Comparison of ENCODE assay signal across 10 cellular contexts in genomic region chr13:30373727-30374126, GRCh38. TPM values are rescaled to one million over a fixed set of nuclear protein-coding genes. Genes with fewer than 3 reads are reported as not detected.
A peak's percentile ranks its signal among the peaks of the same experiment; 100 is the strongest.
DNase-seq lines count a peak whose midpoint lies in the region; ATAC-seq, FAIRE-seq and TF ChIP-seq lines count a peak whose summit lies in the region.
"Had no signal": no experiment of that assay in that cellular context is flagged by ENCODE, and none has a peak within 500 bp of the region (broad histone marks: within the 10 kb centered on the region; RNA-seq: fewer than 3 reads in every experiment).

No MANE protein-coding gene starts in this region.

- peaks cover 14 to 44% (median 14%) of the 10 kb centered on the region in 3 donors for H3K4me1 ChIP-seq in esophagus squamous epithelium
- H3K4me1 ChIP-seq in PC-9 (replicated peaks; ENCODE audit: insufficient read depth), result peaks cover 21% of the 10 kb centered on the region
- H3K4me1 ChIP-seq: gastroesophageal sphincter had no signal

- H3K4me3 Mint-ChIP-seq in T-cell, result peak overlapping the region in 2 of 3 donors; percentile 65 to 79

- H2AFZ ChIP-seq in PC-9, result no peak overlapping the region

- no peak overlapping the region for H3K4me3 ChIP-seq in esophagus squamous epithelium
- H3K4me3 ChIP-seq in PC-9, result no peak overlapping the region
- H3K4me3 ChIP-seq: gastroesophageal sphincter had no signal

- no peaks in the 10 kb centered on the region for H3K27me3 Mint-ChIP-seq in T-cell

- peak; percentile 97 for FAIRE-seq in GM19239 (lab: Jason Lieb, UNC)

- H3F3A ChIP-seq in PC-9 (ENCODE audit: insufficient read depth, low read depth), result peaks cover 7% of the 10 kb centered on the region; the same call in 1 of the 2 replicates

- H4K20me1 ChIP-seq in PC-9 (ENCODE audit: insufficient read depth), result no peaks in the 10 kb centered on the region

- H3K27ac Mint-ChIP-seq in T-cell, result peak overlapping the region; percentile 97

- CTCF ChIA-PET in T-cell (lab: Charles Lee) (interaction anchor here (0.7 to 2.3 kb wide), 10 partner anchors 12 to 534 kb away, joined by 3 to 13 read pairs (median 4); partner anchors contain the start of genes KATNAL1 (in 1 of the 2) and UBE2L5 (in 1 of the 2)), PC-9 (lab: Charles Lee) (no interaction called here)

- DNase-seq in CD1c-positive myeloid dendritic cell (ENCODE audit: extremely low spot score) (peak; percentile 44), GM19239 (ENCODE audit: insufficient read length, low spot score) (no peak), T-cell (peak in 9 of 34 experiments; percentile 13 to 36 (median 24)), esophagus squamous epithelium (lab: John Stamatoyannopoulos, UW) (peak; percentile 4), PC-9 (no peak), NCI-H446 treated with DMSO at 0.1 percent for 48 hours (lab: John Stamatoyannopoulos, UW) (no peak), NCI-H1092 treated with DMSO at 0.1 percent for 48 hours (lab: John Stamatoyannopoulos, UW) (no peak)

- no peak overlapping the region for H3K4me2 ChIP-seq in PC-9

- H3K27ac ChIP-seq in esophagus squamous epithelium (peak overlapping the region; percentile 13 to 40 (median 27)), PC-9 (no peak overlapping the region)
- H3K27ac ChIP-seq: gastroesophageal sphincter had no signal

- no peaks in the 10 kb centered on the region for H3K9me3 ChIP-seq in esophagus squamous epithelium
- H3K9me3 ChIP-seq in PC-9 (ENCODE audit: insufficient read depth, low read depth), result no peaks in the 10 kb centered on the region
- H3K9me3 ChIP-seq: gastroesophageal sphincter had no signal

- H3K36me3 ChIP-seq in esophagus squamous epithelium (no peaks in the 10 kb centered on the region), PC-9 (ENCODE audit: low read depth) (no peaks in the 10 kb centered on the region)
- H3K36me3 ChIP-seq: gastroesophageal sphincter had no signal

- H3K9me3 Mint-ChIP-seq in T-cell, result no peaks in the 10 kb centered on the region

- ATAC-seq in T-cell (replicated peaks in 1 of 4) (no peak), SK-N-SH treated with all-trans-retinoic acid at 6 μM for 48 hours (no peak)
- ATAC-seq: gastroesophageal sphincter had no signal

- no TSS peak for BruUV-seq in PC-9 (replicated peaks; lab: Mats Ljungman, UMichigan)

- no peaks in the 10 kb centered on the region for H3K9me2 ChIP-seq in PC-9 (ENCODE audit: insufficient read depth)

- 69 to 71% methylated on average over 9 of the region's 9 CpGs for WGBS in esophagus squamous epithelium, 2 donors

- H3K36me3 Mint-ChIP-seq in T-cell, result peaks cover 13% of the 10 kb centered on the region

- H3K4me1 Mint-ChIP-seq in T-cell, result peaks cover 94 to 98% (median 96%) of the 10 kb centered on the region in 3 donors

- peak in 1 of 4 donors; percentile 49 for TF ChIP-seq POLR2A in esophagus squamous epithelium (IDR thresholded peaks at IDR 0.05)

- H3K27me3 ChIP-seq in esophagus squamous epithelium, result no peaks in the 10 kb centered on the region
- H3K27me3 ChIP-seq in PC-9 (ENCODE audit: insufficient read depth, low read depth), result no peaks in the 10 kb centered on the region
- H3K27me3 ChIP-seq: gastroesophageal sphincter had no signal

- intact Hi-C loops in esophagus squamous epithelium (cut with DNase I), result no loop called here
- intact Hi-C loops in PC-9 (cut with micrococcal nuclease; ENCODE audit: unreplicated experiment), result no loop called here

- POLR2A ChIA-PET in T-cell (lab: Charles Lee) (interaction anchor here (0.6 to 1.3 kb wide), 3 partner anchors 32 to 225 kb away, joined by 3 to 5 read pairs (median 5); no protein-coding TSS in a partner anchor), PC-9 (lab: Charles Lee; ENCODE audit: unreplicated experiment) (no interaction called here)

- H3K79me2 ChIP-seq in PC-9 (ENCODE audit: low read depth), result no peaks in the 10 kb centered on the region

- TF ChIP-seq CTCF in esophagus squamous epithelium (IDR thresholded peaks at IDR 0.05), result no peak
- TF ChIP-seq CTCF in PC-9 (conservative IDR thresholded peaks at IDR 0.05), result no peak

TF ChIP-seq in SK-N-SH treated with all-trans-retinoic acid at 6 μM for 48 hours, 23 proteins besides CTCF, POLR2A, EP300 and RAD21 (continues in another document):
- TF ChIP-seq ZFP30 (CRISPR knock-in tag; IDR thresholded peaks at IDR 0.05), result no peak
- no peak for TF ChIP-seq ZNF8 (CRISPR knock-in tag; IDR thresholded peaks at IDR 0.05)
- TF ChIP-seq, protein P1, sequence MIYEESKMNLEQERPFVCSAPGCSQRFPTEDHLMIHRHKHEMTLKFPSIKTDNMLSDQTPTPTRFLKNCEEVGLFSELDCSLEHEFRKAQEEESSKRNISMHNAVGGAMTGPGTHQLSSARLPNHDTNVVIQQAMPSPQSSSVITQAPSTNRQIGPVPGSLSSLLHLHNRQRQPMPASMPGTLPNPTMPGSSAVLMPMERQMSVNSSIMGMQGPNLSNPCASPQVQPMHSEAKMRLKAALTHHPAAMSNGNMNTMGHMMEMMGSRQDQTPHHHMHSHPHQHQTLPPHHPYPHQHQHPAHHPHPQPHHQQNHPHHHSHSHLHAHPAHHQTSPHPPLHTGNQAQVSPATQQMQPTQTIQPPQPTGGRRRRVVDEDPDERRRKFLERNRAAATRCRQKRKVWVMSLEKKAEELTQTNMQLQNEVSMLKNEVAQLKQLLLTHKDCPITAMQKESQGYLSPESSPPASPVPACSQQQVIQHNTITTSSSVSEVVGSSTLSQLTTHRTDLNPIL (CRISPR knock-in tag; IDR thresholded peaks at IDR 0.05; ENCODE audit: low read depth), result no peak
- TF ChIP-seq PPARA (CRISPR knock-in tag; IDR thresholded peaks at IDR 0.05; ENCODE audit: borderline replicate concordance), result no peak
- TF ChIP-seq ISL1 (CRISPR knock-in tag; IDR thresholded peaks at IDR 0.05), result no peak
- no peak for TF ChIP-seq ZNF565 (CRISPR knock-in tag; conservative IDR thresholded peaks at IDR 0.05; ENCODE audit: low read depth)
- TF ChIP-seq CSDC2 (CRISPR knock-in tag; IDR thresholded peaks at IDR 0.05), result no peak
- no peak for TF ChIP-seq SNAI2 (CRISPR knock-in tag; IDR thresholded peaks at IDR 0.05)
- TF ChIP-seq CSRNP3 (CRISPR knock-in tag; IDR thresholded peaks at IDR 0.05), result no peak
- no peak for TF ChIP-seq TOX (CRISPR knock-in tag; IDR thresholded peaks at IDR 0.05; ENCODE audit: borderline replicate concordance)
- TF ChIP-seq, protein P2, sequence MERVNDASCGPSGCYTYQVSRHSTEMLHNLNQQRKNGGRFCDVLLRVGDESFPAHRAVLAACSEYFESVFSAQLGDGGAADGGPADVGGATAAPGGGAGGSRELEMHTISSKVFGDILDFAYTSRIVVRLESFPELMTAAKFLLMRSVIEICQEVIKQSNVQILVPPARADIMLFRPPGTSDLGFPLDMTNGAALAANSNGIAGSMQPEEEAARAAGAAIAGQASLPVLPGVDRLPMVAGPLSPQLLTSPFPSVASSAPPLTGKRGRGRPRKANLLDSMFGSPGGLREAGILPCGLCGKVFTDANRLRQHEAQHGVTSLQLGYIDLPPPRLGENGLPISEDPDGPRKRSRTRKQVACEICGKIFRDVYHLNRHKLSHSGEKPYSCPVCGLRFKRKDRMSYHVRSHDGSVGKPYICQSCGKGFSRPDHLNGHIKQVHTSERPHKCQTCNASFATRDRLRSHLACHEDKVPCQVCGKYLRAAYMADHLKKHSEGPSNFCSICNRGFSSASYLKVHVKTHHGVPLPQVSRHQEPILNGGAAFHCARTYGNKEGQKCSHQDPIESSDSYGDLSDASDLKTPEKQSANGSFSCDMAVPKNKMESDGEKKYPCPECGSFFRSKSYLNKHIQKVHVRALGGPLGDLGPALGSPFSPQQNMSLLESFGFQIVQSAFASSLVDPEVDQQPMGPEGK (CRISPR knock-in tag; IDR thresholded peaks at IDR 0.05; ENCODE audit: borderline replicate concordance), result no peak
- no peak for TF ChIP-seq POU6F1 (CRISPR knock-in tag; IDR thresholded peaks at IDR 0.05; ENCODE audit: borderline replicate concordance, low read depth)
- TF ChIP-seq GLIS3 (CRISPR knock-in tag; IDR thresholded peaks at IDR 0.05), result no peak

RNA-seq across cellular contexts. Expression of gene UBE2L5, which starts 48.6 kb away (rescaled TPM):
- under 1 TPM in 1 of 5 donors, not detected in 4; 0.33 TPM for total RNA-seq in T-cell
- total RNA-seq in esophagus squamous epithelium, result under 1 TPM in 1 of 4 donors, not detected in 3; 0.19 TPM
- total RNA-seq in PC-9 (2021), result not detected in 2 replicates
- total RNA-seq: RPMI7951 had no signal

Comparison
In these comparisons a context has a peak if more than half of its experiments do, and no peak if none do; other contexts are left out.
1. DNase-seq: peak in CD1c-positive myeloid dendritic cell (single experiment) and esophagus squamous epithelium (single experiment); none in GM19239 (single experiment), PC-9 (0 of 2), NCI-H446 treated with DMSO at 0.1 percent for 48 hours (single experiment) and NCI-H1092 treated with DMSO at 0.1 percent for 48 hours (single experiment).